In genomic region chr9:133973791-133974630, GRCh38 we compare ENCODE assay signal across 18 cellular contexts. TPM values are rescaled to one million over a fixed set of nuclear protein-coding genes. Genes with fewer than 3 reads are reported as not detected.
DNase-seq lines count a peak whose midpoint lies in the region; ATAC-seq and TF ChIP-seq lines count a peak whose summit lies in the region.
"Had no signal": no experiment of that assay in that cellular context is flagged by ENCODE, and none has a peak within 500 bp of the region (broad histone marks: within the 10 kb centered on the region; RNA-seq: fewer than 3 reads in every experiment).

No MANE protein-coding gene starts in this region.

- H3K36me3 Mint-ChIP-seq in Caco-2 (ENCODE audit: insufficient read depth, unreplicated experiment) = peaks cover 6% of the 10 kb centered on the region
- H3K36me3 Mint-ChIP-seq in neural crest cell (ENCODE audit: low read depth) = no peaks in the 10 kb centered on the region
- H3K36me3 Mint-ChIP-seq: activated naive CD8-positive, alpha-beta T cell; natural killer cell had no signal

- no peaks in the 10 kb centered on the region; the same call in 1 of the 2 replicates for H3K79me2 ChIP-seq in OCI-LY7 (ENCODE audit: insufficient read depth, low read depth, low read length)

- H3K9me3 Mint-ChIP-seq in Caco-2 (ENCODE audit: unreplicated experiment) = no peaks in the 10 kb centered on the region
- H3K9me3 Mint-ChIP-seq in neural crest cell = no peaks in the 10 kb centered on the region
- H3K9me3 Mint-ChIP-seq: natural killer cell; stimulated activated naive CD8-positive, alpha-beta T cell treated with anti-CD3 and anti-CD28 coated beads, Interleukin-15, Interleukin-2, amounts not matched to agents 100 ng/mL and 50 ng/mL, for 24 hours had no signal

- CTCF ChIA-PET in Caco-2 (lab: Charles Lee) (no interaction called here), OCI-LY7 (lab: Charles Lee; ENCODE audit: unreplicated experiment) (no interaction called here)

- peak overlapping the region; percentile 39; the same call in 1 of the 2 replicates for H3K4me2 ChIP-seq in OCI-LY7 (ENCODE audit: low read length)

- H3K4me1 Mint-ChIP-seq in Caco-2 (ENCODE audit: low read depth, unreplicated experiment) = peaks cover 28% of the 10 kb centered on the region
- H3K4me1 Mint-ChIP-seq in neural crest cell = peaks cover 35% of the 10 kb centered on the region
- H3K4me1 Mint-ChIP-seq: natural killer cell had no signal

- no peaks in the 10 kb centered on the region for H3K36me3 ChIP-seq in Caco-2 (ENCODE audit: control insufficient read depth, insufficient read depth, low read length)
- H3K36me3 ChIP-seq in OCI-LY7 (ENCODE audit: insufficient read depth, low read length) = no peaks in the 10 kb centered on the region
- no peaks in the 10 kb centered on the region for H3K36me3 ChIP-seq in gastroesophageal sphincter

- POLR2A ChIA-PET in Caco-2 (lab: Charles Lee) (no interaction called here), OCI-LY7 (lab: Charles Lee) (interaction anchor here (0.5 kb wide), 1 partner anchor 104 kb away, joined by 8 read pairs; no protein-coding TSS in a partner anchor)

- DNase-seq in Caco-2 = peak; percentile 43 to 83
- no peak for DNase-seq in OCI-LY7 (ENCODE audit: low spot score)
- no peak for DNase-seq in neural crest cell (ENCODE audit: low read depth, low spot score)
- no peak for DNase-seq in COR-L47 (lab: John Stamatoyannopoulos, UW)
- no peak for DNase-seq in NCI-H524 (lab: John Stamatoyannopoulos, UW)
- no peak for DNase-seq in activated effector memory CD4-positive, alpha-beta T cell treated with Interleukin-2 at 50 U/mL for 16 hours
- no peak for DNase-seq in lower leg skin (ENCODE audit: low spot score in 2 of 2)
- DNase-seq: activated CD4-positive, CD25-positive, alpha-beta regulatory T cell; activated CD8-positive, alpha-beta memory T cell treated with anti-CD3 and anti-CD28 coated beads, Interleukin-2, amount 50 U/mL, for 4 hours; islet precursor cell; natural killer cell; NCI-H2029 treated with DMSO at 0.1 percent for 48 hours; NCI-H526; PC-3 had no signal

- no peak for TF ChIP-seq EP300 in gastroesophageal sphincter (IDR thresholded peaks at IDR 0.05)

- H3K4me3 ChIP-seq in Caco-2 (ENCODE audit: low read depth, low read length) (no peak overlapping the region), OCI-LY7 (ENCODE audit: low read depth, low read length, poor library complexity, severe bottlenecking) (no peak overlapping the region), gastroesophageal sphincter (no peak overlapping the region), lower leg skin (ENCODE audit: low read depth, poor library complexity, severe bottlenecking) (no peak overlapping the region)

- ATAC-seq in gastroesophageal sphincter = peak; percentile 37
- ATAC-seq: natural killer cell, PC-3 had no signal

- H3K27ac Mint-ChIP-seq in Caco-2 (ENCODE audit: unreplicated experiment) (peak overlapping the region; percentile 57), neural crest cell (ENCODE audit: unreplicated experiment) (peak overlapping the region; percentile 84)
- H3K27ac Mint-ChIP-seq: activated naive CD8-positive, alpha-beta T cell; natural killer cell; stimulated activated naive CD8-positive, alpha-beta T cell treated with anti-CD3 and anti-CD28 coated beads, Interleukin-15, Interleukin-2, amounts not matched to agents 100 ng/mL and 50 ng/mL, for 24 hours had no signal

- H3K4me3 Mint-ChIP-seq in Caco-2 (ENCODE audit: unreplicated experiment) (peak overlapping the region; percentile 8), neural crest cell (no peak overlapping the region)
- H3K4me3 Mint-ChIP-seq: activated naive CD8-positive, alpha-beta T cell; natural killer cell; stimulated activated naive CD8-positive, alpha-beta T cell treated with anti-CD3 and anti-CD28 coated beads, Interleukin-15, Interleukin-2, amounts not matched to agents 100 ng/mL and 50 ng/mL, for 24 hours had no signal

- no peaks in the 10 kb centered on the region for H3K27me3 ChIP-seq in Caco-2 (replicated peaks; ENCODE audit: control insufficient read depth, insufficient read depth, low read length)
- H3K27me3 ChIP-seq in gastroesophageal sphincter = no peaks in the 10 kb centered on the region

- H3K9me3 ChIP-seq in Caco-2 = no peaks in the 10 kb centered on the region
- H3K9me3 ChIP-seq in OCI-LY7 (ENCODE audit: low read length) = no peaks in the 10 kb centered on the region
- H3K9me3 ChIP-seq in gastroesophageal sphincter = no peaks in the 10 kb centered on the region

- H3K27ac ChIP-seq in OCI-LY7 (ENCODE audit: low read depth, low read length, poor library complexity, severe bottlenecking) (no peak overlapping the region), gastroesophageal sphincter (no peak overlapping the region)
- H3K27ac ChIP-seq: epithelial cell of prostate had no signal

- peaks cover 6% of the 10 kb centered on the region; the same call in 1 of the 2 replicates for H4K20me1 ChIP-seq in OCI-LY7 (ENCODE audit: insufficient read depth, low read length)

- TF ChIP-seq POLR2A in gastroesophageal sphincter (IDR thresholded peaks at IDR 0.05) (no peak), lower leg skin (IDR thresholded peaks at IDR 0.05) (no peak)

- intact Hi-C loops in Caco-2 (cut with micrococcal nuclease; ENCODE audit: unreplicated experiment) (no loop called here), OCI-LY7 (cut with micrococcal nuclease; ENCODE audit: unreplicated experiment) (no loop called here), lower leg skin (cut with DNase I; ENCODE audit: low total_unique reads) (no loop called here)

- no TSS peak for BruUV-seq in Caco-2 (replicated peaks; lab: Mats Ljungman, UMichigan)
- no TSS peak for BruUV-seq in OCI-LY7 (replicated peaks; lab: Mats Ljungman, UMichigan)

- H2AFZ ChIP-seq in OCI-LY7 (ENCODE audit: low read length) = no peak overlapping the region

- H3K27me3 Mint-ChIP-seq in Caco-2 (ENCODE audit: insufficient read depth, unreplicated experiment) = no peaks in the 10 kb centered on the region
- no peaks in the 10 kb centered on the region for H3K27me3 Mint-ChIP-seq in neural crest cell (ENCODE audit: low read depth)
- H3K27me3 Mint-ChIP-seq: activated naive CD8-positive, alpha-beta T cell; stimulated activated naive CD8-positive, alpha-beta T cell treated with anti-CD3 and anti-CD28 coated beads, Interleukin-15, Interleukin-2, amounts not matched to agents 100 ng/mL and 50 ng/mL, for 24 hours had no signal

- WGBS in gastroesophageal sphincter (ENCODE audit: low coverage in 1 of 2), 2 donors = 90% methylated on average over 5 of the region's 22 CpGs; no CpG with 5 or more reads in 1 of the 2 donors
- 83 to 87% methylated on average over 21 to 22 of the region's 22 CpGs for WGBS in lower leg skin, 2 donors

- H3K4me1 ChIP-seq in Caco-2 = peaks cover 61% of the 10 kb centered on the region
- peaks cover 29% of the 10 kb centered on the region for H3K4me1 ChIP-seq in OCI-LY7 (ENCODE audit: insufficient read depth, low read length, poor library complexity, severe bottlenecking)
- peaks cover 0 to 35% (median 8%) of the 10 kb centered on the region in 3 donors for H3K4me1 ChIP-seq in gastroesophageal sphincter

- no peaks in the 10 kb centered on the region for H3K9me2 ChIP-seq in OCI-LY7 (ENCODE audit: insufficient read depth, low read length)

- TF ChIP-seq CTCF in Caco-2 (IDR thresholded peaks at IDR 0.05; ENCODE audit: insufficient read depth in 1 of 2, low read depth in 1 of 2, low read length in 1 of 2, severe bottlenecking in 1 of 2, unreplicated experiment in 1 of 2) (no peak), OCI-LY7 (conservative IDR thresholded peaks at IDR 0.05; ENCODE audit: low read length) (no peak), gastroesophageal sphincter (IDR thresholded peaks at IDR 0.05) (no peak), neural crest cell (conservative IDR thresholded peaks at IDR 0.05) (no peak), lower leg skin (IDR thresholded peaks at IDR 0.05) (no peak)

RNA-seq across cellular contexts. Expression of gene VAV2, which starts 18.1 kb away (rescaled TPM):
- total RNA-seq in Caco-2 (2022) = 51.8 and 55.3 TPM in 2 replicates
- 10.6 and 11.0 TPM in 2 replicates for total RNA-seq in OCI-LY7 (2014; rRNA removed; shearing (Covaris generic))
- 23.2 and 27.8 TPM in 2 replicates for total RNA-seq in OCI-LY7 (2022)
- 10 to 100 TPM in 1 of 4 donors, 1 to 10 TPM in 3; 7.7 to 16.8 (median 8.9) TPM for total RNA-seq in gastroesophageal sphincter
- total RNA-seq in neural crest cell = 40.6 and 47.0 TPM in 2 replicates
- total RNA-seq in lower leg skin = 1 to 10 TPM; 6.8 to 9.1 (median 7.5) TPM

RNA-seq across cellular contexts. Expression of gene BRD3OS, which starts 51.3 kb away (rescaled TPM):
- total RNA-seq in Caco-2 (2022) (9.1 and 9.4 TPM in 2 replicates), OCI-LY7 (2022) (13.7 and 16.4 TPM in 2 replicates), gastroesophageal sphincter (10 to 100 TPM; 15.3 to 39.0 (median 21.7) TPM), neural crest cell (25.9 and 30.7 TPM in 2 replicates), lower leg skin (10 to 100 TPM in 1 of 4 donors, 1 to 10 TPM in 3; 2.5 to 11.0 (median 6.4) TPM)
- total RNA-seq in OCI-LY7 (2014; rRNA removed; shearing (Covaris generic)) = 12.4 and 21.6 TPM in 2 replicates

Comparison
In these comparisons a context has a peak if more than half of its experiments do, and no peak if none do; other contexts are left out.
1. DNase-seq: peak in Caco-2 (2 of 2); none in OCI-LY7 (single experiment), neural crest cell (single experiment), COR-L47 (single experiment), NCI-H524 (0 of 2), activated effector memory CD4-positive, alpha-beta T cell treated with Interleukin-2 at 50 U/mL for 16 hours (single experiment) and lower leg skin (0 of 2).